ENCODE assay signal across 21 cellular contexts in the genomic region with DNA sequence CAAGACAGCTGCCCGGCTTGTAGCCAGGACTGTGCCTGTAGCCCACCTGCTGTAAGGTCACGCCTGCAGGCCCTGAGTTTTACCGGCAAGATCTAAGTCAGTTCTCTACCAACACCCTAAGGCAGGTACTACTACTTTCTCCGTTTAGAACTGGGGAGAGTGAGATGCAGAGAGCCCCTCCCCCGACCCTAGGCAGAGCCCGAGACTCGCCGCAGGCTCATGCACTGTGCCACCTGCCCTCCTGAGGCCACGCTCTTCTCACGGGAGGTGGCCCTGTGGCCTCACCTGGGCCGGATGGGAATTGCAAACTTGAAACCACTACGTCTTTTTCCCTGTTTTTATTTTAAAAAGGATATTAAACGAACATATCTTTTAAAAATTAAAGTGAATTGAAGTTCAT. TPM values are rescaled to one million over a fixed set of nuclear protein-coding genes. Genes with fewer than 3 reads are reported as not detected.
DNase-seq lines count a peak whose midpoint lies in the region; ATAC-seq and TF ChIP-seq lines count a peak whose summit lies in the region.
"Had no signal": no experiment of that assay in that cellular context is flagged by ENCODE, and none has a peak within 500 bp of the region (broad histone marks: within the 10 kb centered on the region; RNA-seq: fewer than 3 reads in every experiment).

No MANE protein-coding gene starts in this region.

- no peak overlapping the region for H2AFZ ChIP-seq in hepatocyte

- H3K27ac ChIP-seq in HL-60 (replicated peaks), result peak overlapping the region; percentile 10; the same call in 1 of the 2 replicates
- H3K27ac ChIP-seq in substantia nigra (ENCODE audit: low read depth, low read length, poor library complexity, severe bottlenecking), result peak overlapping the region; percentile 70
- no peak overlapping the region for H3K27ac ChIP-seq in hepatocyte
- H3K27ac ChIP-seq: KMS-11 had no signal

- H3K4me3 ChIP-seq in HL-60 (replicated peaks; ENCODE audit: insufficient read depth, low read length), result no peak overlapping the region
- H3K4me3 ChIP-seq in hepatocyte, result no peak overlapping the region

- H3K4me2 ChIP-seq in hepatocyte, result no peak overlapping the region
- H3K4me2 ChIP-seq: KMS-11, SK-N-SH had no signal

- no peaks in the 10 kb centered on the region for H3K36me3 ChIP-seq in hepatocyte (replicated peaks; ENCODE audit: insufficient read depth, low read depth)
- H3K36me3 ChIP-seq: BE2C had no signal

- intact Hi-C loops in cardiac septum (cut with DNase I), result no loop called here

- no peak for ATAC-seq in HG03045 (IDR thresholded peaks at IDR 0.05; ENCODE audit: unreplicated experiment)
- ATAC-seq: CD8-positive, alpha-beta T cell; HCT116 had no signal

- no peaks in the 10 kb centered on the region for H3K9me3 ChIP-seq in hepatocyte (ENCODE audit: low read depth)
- H3K9me3 ChIP-seq: BE2C, SK-N-SH had no signal

- H3K79me2 ChIP-seq in hepatocyte, result no peaks in the 10 kb centered on the region

- TF ChIP-seq CTCF in HL-60 (IDR thresholded peaks at IDR 0.05; ENCODE audit: insufficient read depth, low read length) (no peak), hepatocyte (IDR thresholded peaks at IDR 0.05; ENCODE audit: poor library complexity) (no peak)

- peaks cover 16% of the 10 kb centered on the region for H3K4me1 ChIP-seq in hepatocyte (ENCODE audit: insufficient read depth)
- H3K4me1 ChIP-seq: BE2C had no signal

- peak; percentile 37 for DNase-seq in ELF-1 (ENCODE audit: low read depth, low spot score)
- DNase-seq in HL-60 (ENCODE audit: low read depth in 1 of 2, low spot score in 1 of 2), result no peak
- peak; percentile 60 for DNase-seq in iPS-NIHi11 (ENCODE audit: low spot score)
- DNase-seq in substantia nigra (lab: John Stamatoyannopoulos, UW), result no peak
- no peak for DNase-seq in cardiac septum (ENCODE audit: low spot score)
- DNase-seq in hepatocyte (ENCODE audit: low spot score), result no peak
- DNase-seq: BE2C; Calu3; CD8-positive, alpha-beta T cell; EL; NCI-H1417 treated with DMSO at 0.1 percent for 48 hours; NCI-H187 treated with DMSO at 0.1 percent for 48 hours; NCI-H226; NCI-H524; RPMI8226; SHP77 treated with DMSO at 0.1 percent for 48 hours had no signal

- WGBS in hepatocyte (ENCODE audit: low lambda C conversion rate, missing lambda C conversion rate), result 87% methylated on average over 13 of the region's 13 CpGs

- H3K27me3 ChIP-seq in HL-60 (ENCODE audit: insufficient read depth, poor library complexity, severe bottlenecking) (no peaks in the 10 kb centered on the region), hepatocyte (no peaks in the 10 kb centered on the region)

- no peaks in the 10 kb centered on the region for H3K9me2 ChIP-seq in hepatocyte (replicated peaks; ENCODE audit: insufficient read depth)
- H3K9me2 ChIP-seq: SK-N-SH had no signal

- H4K20me1 ChIP-seq in hepatocyte (ENCODE audit: insufficient read depth, poor library complexity, severe bottlenecking), result no peaks in the 10 kb centered on the region

RNA-seq across cellular contexts. Expression of gene PCSK6, which starts 36.9 kb away (rescaled TPM):
- total RNA-seq in cardiac septum (10.6 TPM), hepatocyte (40.5 and 52.5 TPM in 2 replicates)
- polyA plus RNA-seq in hepatocyte, result 31.7 and 36.0 TPM in 2 replicates
- total RNA-seq: M059J had no signal

Comparison
In these comparisons a context has a peak if more than half of its experiments do, and no peak if none do; other contexts are left out.
1. DNase-seq: peak in ELF-1 (single experiment) and iPS-NIHi11 (single experiment); none in HL-60 (0 of 2), substantia nigra (0 of 49), cardiac septum (single experiment) and hepatocyte (single experiment).